ENCODE assay signal across 13 cellular contexts in genomic region chr16:84458606-84459516, GRCh38.
"Had no signal": no experiment of that assay in that cellular context is flagged by ENCODE, and none has a peak within 500 bp of the region (broad histone marks: within the 10 kb centered on the region; RNA-seq: fewer than 3 reads in every experiment).

No MANE protein-coding gene starts in this region.

- ATAC-seq: activated CD8-positive, alpha-beta T cell treated with anti-CD3 and anti-CD28 coated beads, Interleukin-2, amount 10 ng/mL, durations not matched to agents 7 days and 5 days; body of pancreas; foreskin keratinocyte; T-helper 17 cell had no signal

- H3K4me3 ChIP-seq: body of pancreas, smooth muscle cell had no signal

- H3K4me1 ChIP-seq: body of pancreas, foreskin keratinocyte had no signal

- H3K4me2 ChIP-seq: smooth muscle cell had no signal

- H3K27ac ChIP-seq: body of pancreas, foreskin keratinocyte had no signal

- DNase-seq: activated CD4-positive, alpha-beta T cell treated with anti-CD3 and anti-CD28 coated beads for 4 hours; activated CD8-positive, alpha-beta T cell treated with anti-CD3 and anti-CD28 coated beads, Interleukin-2, amount 10 ng/mL, durations not matched to agents 7 days and 5 days; amniotic stem cell; body of pancreas; central memory CD4-positive, alpha-beta T cell; effector CD8-positive, alpha-beta T cell; foreskin keratinocyte; glutamatergic neuron; hypothalamus; right cardiac atrium; SIG-M5; T-helper 17 cell had no signal

- H3K9me3 ChIP-seq: body of pancreas had no signal

- H3K27me3 ChIP-seq: body of pancreas, foreskin keratinocyte had no signal
